ENCODE assay signal across 24 cellular contexts in genomic region chr10:110181911-110182310, GRCh38.
"Had no signal": no experiment of that assay in that cellular context is flagged by ENCODE, and none has a peak within 500 bp of the region (broad histone marks: within the 10 kb centered on the region; RNA-seq: fewer than 3 reads in every experiment).

No MANE protein-coding gene starts in this region.

- H3K4me3 ChIP-seq: MG63, SJSA1, SK-N-MC had no signal

- H3K27me3 ChIP-seq: MG63, SJSA1 had no signal

- H3K4me1 ChIP-seq: SJSA1 had no signal

- DNase-seq: Karpas-422, KG1, MG63, NCI-H1092, NCI-H1105 treated with DMSO at 0.1 percent for 48 hours, NCI-H1417 treated with DMSO at 0.1 percent for 48 hours, NCI-H1694 treated with DMSO at 0.1 percent for 48 hours, NCI-H1930, NCI-H2081, NCI-H2107, NCI-H226, NCI-H446, NCI-H510A, NCI-H524 treated with DMSO at 0.1 percent for 48 hours, NCI-H69, NCI-H774, Right ventricle myocardium superior, RPMI8226, SIG-M5 had no signal

- H3K36me3 ChIP-seq: MG63, SJSA1 had no signal

- H3K27ac ChIP-seq: HL-60, SJSA1, SK-N-MC had no signal

- H3K9me3 ChIP-seq: MG63, SJSA1 had no signal

- FAIRE-seq: HTR-8/SVneo, RCC 7860 had no signal
